In the genomic region with DNA sequence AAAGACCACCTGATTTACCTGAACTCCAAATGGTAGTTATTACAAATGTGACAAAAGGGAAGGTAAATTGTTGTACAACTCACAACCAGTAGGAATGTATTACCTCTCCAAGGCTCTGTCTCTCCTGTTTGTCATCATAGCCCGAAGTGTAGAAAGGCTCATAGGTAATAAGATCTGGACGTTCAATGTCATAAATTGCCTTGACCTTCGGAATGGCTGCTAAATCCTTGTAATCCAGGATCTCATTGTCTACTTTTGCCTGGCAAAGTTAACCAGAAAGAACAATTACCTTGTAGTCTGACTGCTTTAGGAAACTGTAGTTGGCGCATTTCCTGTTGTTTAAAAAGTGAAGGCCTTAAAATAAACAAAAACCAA, we compare ENCODE assay signal across 16 cellular contexts.
DNase-seq lines count a peak whose midpoint lies in the region; FAIRE-seq and TF ChIP-seq lines count a peak whose summit lies in the region.
"Had no signal": no experiment of that assay in that cellular context is flagged by ENCODE, and none has a peak within 500 bp of the region (broad histone marks: within the 10 kb centered on the region; RNA-seq: fewer than 3 reads in every experiment).

No MANE protein-coding gene starts in this region.

- 86 to 89% methylated on average over 4 of the region's 4 CpGs for WGBS in endodermal cell (ENCODE audit: insufficient coverage in 1 of 2, insufficient read length in 1 of 2), 2 experiments
- 42 to 68% (median 55%) methylated on average over 4 of the region's 4 CpGs for WGBS in small intestine, 3 donors

- H3K9ac ChIP-seq in Karpas-422 (ENCODE audit: low read length) (peak overlapping the region; percentile 30; the same call in 1 of the 2 replicates), endodermal cell (ENCODE audit: extremely low read depth, low read length, poor library complexity, severe bottlenecking) (no peak overlapping the region)

- no peaks in the 10 kb centered on the region for H3K9me3 ChIP-seq in Karpas-422 (ENCODE audit: low read length)
- H3K9me3 ChIP-seq in endodermal cell (ENCODE audit: control insufficient read depth, low read length): no peaks in the 10 kb centered on the region
- H3K9me3 ChIP-seq in small intestine (ENCODE audit: control insufficient read depth, low read depth): no peaks in the 10 kb centered on the region
- H3K9me3 ChIP-seq: BE2C, ovary had no signal

- H3K27ac ChIP-seq in Karpas-422 (ENCODE audit: low read length) (peak overlapping the region; percentile 90), endodermal cell (ENCODE audit: low read depth, low read length) (no peak overlapping the region), small intestine (ENCODE audit: low read depth in 1 of 2, low read length in 1 of 2) (no peak overlapping the region)

- H3K4me1 ChIP-seq in Karpas-422 (ENCODE audit: low read length) (peaks cover 56% of the 10 kb centered on the region), endodermal cell (ENCODE audit: control insufficient read depth, insufficient read depth, low read length) (peaks cover 19% of the 10 kb centered on the region), small intestine (ENCODE audit: control insufficient read depth in 2 of 2, insufficient read depth in 1 of 2, low read depth in 1 of 2, low read length in 1 of 2) (no peaks in the 10 kb centered on the region)
- H3K4me1 ChIP-seq: BE2C had no signal

- no peak overlapping the region for H2AFZ ChIP-seq in Karpas-422 (ENCODE audit: low read length)

- FAIRE-seq in small intestine (lab: Jason Lieb, UNC): no peak
- FAIRE-seq: H54, K562 had no signal

- H3K27me3 Mint-ChIP-seq in activated T-cell treated with anti-CD3 and anti-CD28 coated beads, Interleukin-2, amount 50 U/mL, for 24 hours: no peaks in the 10 kb centered on the region
- H3K27me3 Mint-ChIP-seq in endodermal cell (ENCODE audit: insufficient read depth): no peaks in the 10 kb centered on the region
- H3K27me3 Mint-ChIP-seq: effector memory CD8-positive, alpha-beta T cell had no signal

- H3K9me2 ChIP-seq in Karpas-422 (replicated peaks; ENCODE audit: insufficient read depth, low read length): no peaks in the 10 kb centered on the region

- peak overlapping the region; percentile 59 for H3K27ac Mint-ChIP-seq in activated T-cell treated with anti-CD3 and anti-CD28 coated beads, Interleukin-2, amount 50 U/mL, for 24 hours
- peak overlapping the region; percentile 85 for H3K27ac Mint-ChIP-seq in endodermal cell

- peak overlapping the region; percentile 63 for H3K4me2 ChIP-seq in Karpas-422 (ENCODE audit: low read depth, low read length, poor library complexity, severe bottlenecking)

- H3K4me3 ChIP-seq in Karpas-422 (ENCODE audit: low read length) (0 out of 2 replicates have a peak overlapping the region, but pooled peaks have one; percentile 5), endodermal cell (ENCODE audit: low read length) (peak overlapping the region; percentile 54), small intestine (ENCODE audit: low read depth in 1 of 2, low read length in 2 of 2) (no peak overlapping the region)
- H3K4me3 ChIP-seq: K562, ovary had no signal

- peaks cover 41% of the 10 kb centered on the region for H3K4me1 Mint-ChIP-seq in activated T-cell treated with anti-CD3 and anti-CD28 coated beads, Interleukin-2, amount 50 U/mL, for 24 hours (ENCODE audit: low read depth)
- peaks cover 36% of the 10 kb centered on the region for H3K4me1 Mint-ChIP-seq in endodermal cell

- no peaks in the 10 kb centered on the region for H4K20me1 ChIP-seq in Karpas-422 (ENCODE audit: insufficient read depth, low read depth, low read length)

- no peaks in the 10 kb centered on the region for H3K9me3 Mint-ChIP-seq in activated T-cell treated with anti-CD3 and anti-CD28 coated beads, Interleukin-2, amount 50 U/mL, for 24 hours
- H3K9me3 Mint-ChIP-seq in endodermal cell: no peaks in the 10 kb centered on the region
- H3K9me3 Mint-ChIP-seq: effector memory CD8-positive, alpha-beta T cell had no signal

- DNase-seq in activated T-cell treated with anti-CD3 and anti-CD28 coated beads, Interleukin-2, amount 50 U/mL, for 24 hours: no peak
- DNase-seq in activated T-cell treated with anti-CD3 and anti-CD28 coated beads, Interleukin-2, amount 50 U/mL, for 1 hour: no peak
- DNase-seq in Karpas-422: no peak
- no peak for DNase-seq in endodermal cell
- DNase-seq in small intestine: peak; percentile 66
- DNase-seq in NCI-H1105 treated with DMSO at 0.1 percent for 48 hours (lab: John Stamatoyannopoulos, UW): no peak
- no peak for DNase-seq in NCI-H187 (lab: John Stamatoyannopoulos, UW)
- DNase-seq in 8988T: no peak
- DNase-seq: BE2C; DND-41; effector memory CD8-positive, alpha-beta T cell; foreskin fibroblast; ovary; T1000 had no signal

- no peak overlapping the region for H3K4me3 Mint-ChIP-seq in activated T-cell treated with anti-CD3 and anti-CD28 coated beads, Interleukin-2, amount 50 U/mL, for 24 hours
- H3K4me3 Mint-ChIP-seq in endodermal cell: no peak overlapping the region
- H3K4me3 Mint-ChIP-seq: effector memory CD8-positive, alpha-beta T cell had no signal

- peaks cover 23% of the 10 kb centered on the region; the same call in 1 of the 2 replicates for H3K36me3 ChIP-seq in Karpas-422 (ENCODE audit: insufficient read depth, low read length)
- H3K36me3 ChIP-seq in endodermal cell (ENCODE audit: control insufficient read depth, insufficient read depth, low read length): no peaks in the 10 kb centered on the region
- H3K36me3 ChIP-seq in small intestine (ENCODE audit: control insufficient read depth in 2 of 2, insufficient read depth in 2 of 2, low read length in 2 of 2): peaks cover 2 to 5% of the 10 kb centered on the region in 2 donors
- H3K36me3 ChIP-seq: ovary had no signal

- H3K79me2 ChIP-seq in Karpas-422 (ENCODE audit: low read length): peaks cover 13% of the 10 kb centered on the region; the same call in 1 of the 2 replicates

- H3K27me3 ChIP-seq in Karpas-422 (ENCODE audit: low read length) (no peaks in the 10 kb centered on the region), endodermal cell (ENCODE audit: control insufficient read depth, insufficient read depth, low read length, poor library complexity, severe bottlenecking) (no peaks in the 10 kb centered on the region), small intestine (ENCODE audit: control insufficient read depth in 2 of 2, insufficient read depth in 2 of 2, low read length in 2 of 2) (peaks cover 0 to 1% of the 10 kb centered on the region in 2 donors)
- H3K27me3 ChIP-seq: BE2C, ovary had no signal

- no peak for TF ChIP-seq CTCF in endodermal cell (conservative IDR thresholded peaks at IDR 0.05)

- peaks cover 40% of the 10 kb centered on the region for H3K36me3 Mint-ChIP-seq in activated T-cell treated with anti-CD3 and anti-CD28 coated beads, Interleukin-2, amount 50 U/mL, for 24 hours (ENCODE audit: low read depth)
- H3K36me3 Mint-ChIP-seq in endodermal cell (ENCODE audit: low read depth): peaks cover 16% of the 10 kb centered on the region

Comparison
In these comparisons a context has a peak if more than half of its experiments do, and no peak if none do; other contexts are left out.
1. H3K4me3 ChIP-seq: peak in Karpas-422 (single experiment) and endodermal cell (single experiment); none in small intestine (0 of 2).